Comparison of ENCODE assay signal across 1 cellular context in genomic region chr7:155003215-155003999, GRCh38.
TF ChIP-seq lines count a peak whose summit lies in the region.

No MANE protein-coding gene starts in this region.

TF ChIP-seq in HepG2, 621 proteins besides CTCF, POLR2A, EP300 and RAD21 (continued from another document and continues in another):
- TF ChIP-seq, protein P1, sequence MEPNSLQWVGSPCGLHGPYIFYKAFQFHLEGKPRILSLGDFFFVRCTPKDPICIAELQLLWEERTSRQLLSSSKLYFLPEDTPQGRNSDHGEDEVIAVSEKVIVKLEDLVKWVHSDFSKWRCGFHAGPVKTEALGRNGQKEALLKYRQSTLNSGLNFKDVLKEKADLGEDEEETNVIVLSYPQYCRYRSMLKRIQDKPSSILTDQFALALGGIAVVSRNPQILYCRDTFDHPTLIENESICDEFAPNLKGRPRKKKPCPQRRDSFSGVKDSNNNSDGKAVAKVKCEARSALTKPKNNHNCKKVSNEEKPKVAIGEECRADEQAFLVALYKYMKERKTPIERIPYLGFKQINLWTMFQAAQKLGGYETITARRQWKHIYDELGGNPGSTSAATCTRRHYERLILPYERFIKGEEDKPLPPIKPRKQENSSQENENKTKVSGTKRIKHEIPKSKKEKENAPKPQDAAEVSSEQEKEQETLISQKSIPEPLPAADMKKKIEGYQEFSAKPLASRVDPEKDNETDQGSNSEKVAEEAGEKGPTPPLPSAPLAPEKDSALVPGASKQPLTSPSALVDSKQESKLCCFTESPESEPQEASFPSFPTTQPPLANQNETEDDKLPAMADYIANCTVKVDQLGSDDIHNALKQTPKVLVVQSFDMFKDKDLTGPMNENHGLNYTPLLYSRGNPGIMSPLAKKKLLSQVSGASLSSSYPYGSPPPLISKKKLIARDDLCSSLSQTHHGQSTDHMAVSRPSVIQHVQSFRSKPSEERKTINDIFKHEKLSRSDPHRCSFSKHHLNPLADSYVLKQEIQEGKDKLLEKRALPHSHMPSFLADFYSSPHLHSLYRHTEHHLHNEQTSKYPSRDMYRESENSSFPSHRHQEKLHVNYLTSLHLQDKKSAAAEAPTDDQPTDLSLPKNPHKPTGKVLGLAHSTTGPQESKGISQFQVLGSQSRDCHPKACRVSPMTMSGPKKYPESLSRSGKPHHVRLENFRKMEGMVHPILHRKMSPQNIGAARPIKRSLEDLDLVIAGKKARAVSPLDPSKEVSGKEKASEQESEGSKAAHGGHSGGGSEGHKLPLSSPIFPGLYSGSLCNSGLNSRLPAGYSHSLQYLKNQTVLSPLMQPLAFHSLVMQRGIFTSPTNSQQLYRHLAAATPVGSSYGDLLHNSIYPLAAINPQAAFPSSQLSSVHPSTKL (CRISPR knock-in tag; IDR thresholded peaks at IDR 0.05) = peak; percentile 9; the same call in 1 of the 2 replicates
- TF ChIP-seq NCOA1 (CRISPR knock-in tag; IDR thresholded peaks at IDR 0.05) (no peak), HNRNPUL1 (IDR thresholded peaks at IDR 0.05; ENCODE audit: low read depth, low read length) (no peak), CEBPB (IDR thresholded peaks at IDR 0.05; ENCODE audit: borderline replicate concordance, low read depth, low read length) (no peak), ADNP (CRISPR knock-in tag; IDR thresholded peaks at IDR 0.05) (no peak), JDP2 (CRISPR knock-in tag; IDR thresholded peaks at IDR 0.05; ENCODE audit: borderline replicate concordance) (no peak), MIER3 (CRISPR knock-in tag; IDR thresholded peaks at IDR 0.05; ENCODE audit: borderline replicate concordance) (no peak), ZNF720 (CRISPR knock-in tag; IDR thresholded peaks at IDR 0.05) (no peak), ZMAT3 (CRISPR knock-in tag; conservative IDR thresholded peaks at IDR 0.05) (peak; percentile 61; the same call in 1 of the 2 replicates), MTA3 (CRISPR knock-in tag; IDR thresholded peaks at IDR 0.05) (no peak), REXO4 (CRISPR knock-in tag; IDR thresholded peaks at IDR 0.05; ENCODE audit: borderline replicate concordance) (no peak; the same call in 1 of the 2 replicates), TFE3 (CRISPR knock-in tag; IDR thresholded peaks at IDR 0.05) (no peak), SKIL (CRISPR knock-in tag; IDR thresholded peaks at IDR 0.05; ENCODE audit: borderline replicate concordance) (no peak), ZNF775 (CRISPR knock-in tag; IDR thresholded peaks at IDR 0.05; ENCODE audit: borderline replicate concordance) (no peak), ZNF234 (CRISPR knock-in tag; conservative IDR thresholded peaks at IDR 0.05) (no peak), ZNF781 (CRISPR knock-in tag; IDR thresholded peaks at IDR 0.05; ENCODE audit: borderline replicate concordance, not compliant biosample characterization) (no peak), ZNF552 (CRISPR knock-in tag; IDR thresholded peaks at IDR 0.05; ENCODE audit: borderline replicate concordance) (peak; percentile 37; the same call in 1 of the 2 replicates), BCL6 (CRISPR knock-in tag; IDR thresholded peaks at IDR 0.05) (0 out of 2 replicates have a peak, but pooled peaks have one; percentile 20), ZNF205 (CRISPR knock-in tag; IDR thresholded peaks at IDR 0.05) (no peak), HNRNPH1 (optimal IDR thresholded peaks at IDR 0.05; ENCODE audit: low read depth, low read length) (no peak), ZNF235 (CRISPR knock-in tag; IDR thresholded peaks at IDR 0.05; ENCODE audit: borderline replicate concordance) (no peak), DR1 (CRISPR knock-in tag; IDR thresholded peaks at IDR 0.05) (peak; percentile 50; the same call in 1 of the 2 replicates), MED1 (CRISPR knock-in tag; IDR thresholded peaks at IDR 0.05) (no peak; the same call in 1 of the 2 replicates), AKNA (CRISPR knock-in tag; IDR thresholded peaks at IDR 0.05; ENCODE audit: borderline replicate concordance) (no peak), ISL2 (CRISPR knock-in tag; IDR thresholded peaks at IDR 0.05) (no peak), RAD51 (IDR thresholded peaks at IDR 0.05; ENCODE audit: borderline replicate concordance) (no peak), MTF1 (CRISPR knock-in tag; IDR thresholded peaks at IDR 0.05) (peak; percentile 58; the same call in 1 of the 2 replicates), ZBTB25 (CRISPR knock-in tag; IDR thresholded peaks at IDR 0.05) (no peak), NBN (conservative IDR thresholded peaks at IDR 0.05) (no peak), GABPA (IDR thresholded peaks at IDR 0.05; ENCODE audit: low read depth, low read length) (no peak), GABPA (CRISPR knock-in tag; IDR thresholded peaks at IDR 0.05; ENCODE audit: low read depth) (no peak), ZNF569 (CRISPR knock-in tag; IDR thresholded peaks at IDR 0.05; ENCODE audit: borderline replicate concordance) (no peak), BORCS8-MEF2B (CRISPR knock-in tag; IDR thresholded peaks at IDR 0.05) (peak; percentile 76; the same call in 1 of the 2 replicates), ZNF232 (CRISPR knock-in tag; IDR thresholded peaks at IDR 0.05; ENCODE audit: borderline replicate concordance) (no peak), ZNF772 (CRISPR knock-in tag; IDR thresholded peaks at IDR 0.05) (peak; percentile 84; the same call in 1 of the 2 replicates), POGZ (CRISPR knock-in tag; IDR thresholded peaks at IDR 0.05) (peak; percentile 63), ZC3H13 (CRISPR knock-in tag; IDR thresholded peaks at IDR 0.05) (peak; percentile 69; the same call in 1 of the 2 replicates), ARID2 (CRISPR knock-in tag; IDR thresholded peaks at IDR 0.05; ENCODE audit: borderline replicate concordance) (peak; percentile 89; the same call in 1 of the 2 replicates), NR2F2 (IDR thresholded peaks at IDR 0.05; ENCODE audit: borderline replicate concordance, low read depth) (no peak), SMAD1 (CRISPR knock-in tag; IDR thresholded peaks at IDR 0.05; ENCODE audit: borderline replicate concordance, low read depth) (peak; percentile 72; the same call in 1 of the 2 replicates), MEIS2 (CRISPR knock-in tag; IDR thresholded peaks at IDR 0.05) (no peak)
- TF ChIP-seq, protein P2, sequence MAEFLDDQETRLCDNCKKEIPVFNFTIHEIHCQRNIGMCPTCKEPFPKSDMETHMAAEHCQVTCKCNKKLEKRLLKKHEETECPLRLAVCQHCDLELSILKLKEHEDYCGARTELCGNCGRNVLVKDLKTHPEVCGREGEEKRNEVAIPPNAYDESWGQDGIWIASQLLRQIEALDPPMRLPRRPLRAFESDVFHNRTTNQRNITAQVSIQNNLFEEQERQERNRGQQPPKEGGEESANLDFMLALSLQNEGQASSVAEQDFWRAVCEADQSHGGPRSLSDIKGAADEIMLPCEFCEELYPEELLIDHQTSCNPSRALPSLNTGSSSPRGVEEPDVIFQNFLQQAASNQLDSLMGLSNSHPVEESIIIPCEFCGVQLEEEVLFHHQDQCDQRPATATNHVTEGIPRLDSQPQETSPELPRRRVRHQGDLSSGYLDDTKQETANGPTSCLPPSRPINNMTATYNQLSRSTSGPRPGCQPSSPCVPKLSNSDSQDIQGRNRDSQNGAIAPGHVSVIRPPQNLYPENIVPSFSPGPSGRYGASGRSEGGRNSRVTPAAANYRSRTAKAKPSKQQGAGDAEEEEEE (CRISPR knock-in tag; IDR thresholded peaks at IDR 0.05; ENCODE audit: borderline replicate concordance) = no peak
- TF ChIP-seq, protein P3, sequence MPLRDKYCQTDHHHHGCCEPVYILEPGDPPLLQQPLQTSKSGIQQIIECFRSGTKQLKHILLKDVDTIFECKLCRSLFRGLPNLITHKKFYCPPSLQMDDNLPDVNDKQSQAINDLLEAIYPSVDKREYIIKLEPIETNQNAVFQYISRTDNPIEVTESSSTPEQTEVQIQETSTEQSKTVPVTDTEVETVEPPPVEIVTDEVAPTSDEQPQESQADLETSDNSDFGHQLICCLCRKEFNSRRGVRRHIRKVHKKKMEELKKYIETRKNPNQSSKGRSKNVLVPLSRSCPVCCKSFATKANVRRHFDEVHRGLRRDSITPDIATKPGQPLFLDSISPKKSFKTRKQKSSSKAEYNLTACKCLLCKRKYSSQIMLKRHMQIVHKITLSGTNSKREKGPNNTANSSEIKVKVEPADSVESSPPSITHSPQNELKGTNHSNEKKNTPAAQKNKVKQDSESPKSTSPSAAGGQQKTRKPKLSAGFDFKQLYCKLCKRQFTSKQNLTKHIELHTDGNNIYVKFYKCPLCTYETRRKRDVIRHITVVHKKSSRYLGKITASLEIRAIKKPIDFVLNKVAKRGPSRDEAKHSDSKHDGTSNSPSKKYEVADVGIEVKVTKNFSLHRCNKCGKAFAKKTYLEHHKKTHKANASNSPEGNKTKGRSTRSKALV (CRISPR knock-in tag; IDR thresholded peaks at IDR 0.05) = no peak
- TF ChIP-seq, protein P4, sequence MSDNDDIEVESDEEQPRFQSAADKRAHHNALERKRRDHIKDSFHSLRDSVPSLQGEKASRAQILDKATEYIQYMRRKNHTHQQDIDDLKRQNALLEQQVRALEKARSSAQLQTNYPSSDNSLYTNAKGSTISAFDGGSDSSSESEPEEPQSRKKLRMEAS (IDR thresholded peaks at IDR 0.05) = 0 out of 2 replicates have a peak, but pooled peaks have one; percentile 3
- TF ChIP-seq, protein P5, sequence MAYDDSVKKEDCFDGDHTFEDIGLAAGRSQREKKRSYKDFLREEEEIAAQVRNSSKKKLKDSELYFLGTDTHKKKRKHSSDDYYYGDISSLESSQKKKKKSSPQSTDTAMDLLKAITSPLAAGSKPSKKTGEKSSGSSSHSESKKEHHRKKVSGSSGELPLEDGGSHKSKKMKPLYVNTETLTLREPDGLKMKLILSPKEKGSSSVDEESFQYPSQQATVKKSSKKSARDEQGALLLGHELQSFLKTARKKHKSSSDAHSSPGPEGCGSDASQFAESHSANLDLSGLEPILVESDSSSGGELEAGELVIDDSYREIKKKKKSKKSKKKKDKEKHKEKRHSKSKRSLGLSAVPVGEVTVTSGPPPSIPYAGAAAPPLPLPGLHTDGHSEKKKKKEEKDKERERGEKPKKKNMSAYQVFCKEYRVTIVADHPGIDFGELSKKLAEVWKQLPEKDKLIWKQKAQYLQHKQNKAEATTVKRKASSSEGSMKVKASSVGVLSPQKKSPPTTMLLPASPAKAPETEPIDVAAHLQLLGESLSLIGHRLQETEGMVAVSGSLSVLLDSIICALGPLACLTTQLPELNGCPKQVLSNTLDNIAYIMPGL (CRISPR knock-in tag; IDR thresholded peaks at IDR 0.05; ENCODE audit: borderline replicate concordance in 1 of 2, low read depth in 1 of 2) = peak; percentile 14 to 94; a peak in 3 of 4 replicates
